ENCODE assay signal across 1 cellular context in the genomic region with DNA sequence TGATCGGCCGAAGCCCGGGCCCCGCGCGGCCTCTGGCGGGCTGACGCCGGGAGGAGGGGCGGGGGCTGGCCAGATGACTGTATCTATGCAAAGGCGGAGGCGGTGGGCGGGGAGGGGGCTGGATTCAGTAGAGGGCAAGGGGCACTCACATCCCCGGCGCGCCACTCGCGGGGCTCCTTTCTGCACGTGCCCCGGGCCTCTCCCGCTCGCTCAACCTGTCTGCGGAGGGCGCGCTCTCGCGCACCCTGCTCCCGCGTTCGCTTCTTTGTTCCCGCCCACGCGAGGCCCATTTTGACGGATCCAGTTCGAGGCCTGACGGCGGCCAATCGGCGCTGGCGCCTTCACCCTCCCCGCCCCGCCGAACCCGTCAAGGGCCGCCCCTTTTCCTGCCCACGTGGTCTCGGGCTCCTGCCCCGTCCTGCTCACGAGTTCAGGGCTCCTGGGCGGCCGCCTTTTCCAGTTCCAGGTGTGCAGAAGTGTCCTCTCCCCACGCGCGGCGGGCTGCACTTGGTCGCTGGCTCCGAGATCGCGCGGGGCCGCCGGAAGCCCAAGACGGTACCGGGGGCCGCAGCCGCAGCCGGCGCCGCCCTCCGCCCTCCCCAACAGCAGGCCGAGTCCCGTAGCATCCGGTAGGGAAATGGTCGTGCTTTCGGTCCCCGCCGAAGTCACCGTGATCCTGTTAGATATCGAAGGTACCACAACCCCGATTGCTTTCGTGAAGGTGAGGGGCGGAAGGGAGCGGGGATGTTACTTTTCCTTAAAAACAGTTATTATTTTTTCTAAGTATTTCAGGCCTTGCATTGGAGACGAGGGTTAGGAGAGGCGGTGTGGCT.
TF ChIP-seq lines count a peak whose summit lies in the region.

Gene ENOPH1 (plus strand): TSS at position 398 of the 833 bp plus-strand sequence. CDS start 240 bp downstream, at position 638.
Gene HNRNPDL (minus strand): TSS at position 270 of the 833 bp plus-strand sequence. CDS start 772 bp downstream, outside the sequence.

TF ChIP-seq in HepG2, 621 proteins besides CTCF, POLR2A, EP300 and RAD21 (continued from another document and continues in another):
- TF ChIP-seq, protein P1, sequence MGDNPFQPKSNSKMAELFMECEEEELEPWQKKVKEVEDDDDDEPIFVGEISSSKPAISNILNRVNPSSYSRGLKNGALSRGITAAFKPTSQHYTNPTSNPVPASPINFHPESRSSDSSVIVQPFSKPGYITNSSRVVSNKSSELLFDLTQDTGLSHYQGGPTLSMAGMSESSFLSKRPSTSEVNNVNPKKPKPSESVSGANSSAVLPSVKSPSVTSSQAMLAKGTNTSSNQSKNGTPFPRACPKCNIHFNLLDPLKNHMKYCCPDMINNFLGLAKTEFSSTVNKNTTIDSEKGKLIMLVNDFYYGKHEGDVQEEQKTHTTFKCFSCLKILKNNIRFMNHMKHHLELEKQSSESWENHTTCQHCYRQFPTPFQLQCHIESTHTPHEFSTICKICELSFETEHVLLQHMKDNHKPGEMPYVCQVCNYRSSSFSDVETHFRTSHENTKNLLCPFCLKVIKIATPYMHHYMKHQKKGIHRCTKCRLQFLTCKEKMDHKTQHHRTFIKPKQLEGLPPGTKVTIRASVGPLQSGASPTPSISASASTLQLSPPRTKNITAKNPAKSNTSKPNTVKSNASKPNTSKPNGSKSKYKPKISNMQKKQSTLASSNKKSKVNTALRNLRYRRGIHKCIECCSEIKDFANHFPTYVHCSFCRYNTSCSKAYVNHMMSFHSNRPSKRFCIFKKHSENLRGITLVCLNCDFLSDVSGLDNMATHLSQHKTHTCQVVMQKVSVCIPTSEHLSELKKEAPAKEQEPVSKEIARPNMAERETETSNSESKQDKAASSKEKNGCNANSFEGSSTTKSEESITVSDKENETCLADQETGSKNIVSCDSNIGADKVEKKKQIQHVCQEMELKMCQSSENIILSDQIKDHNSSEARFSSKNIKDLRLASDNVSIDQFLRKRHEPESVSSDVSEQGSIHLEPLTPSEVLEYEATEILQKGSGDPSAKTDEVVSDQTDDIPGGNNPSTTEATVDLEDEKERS (CRISPR knock-in tag; IDR thresholded peaks at IDR 0.05) = peak; percentile 88; the same call in 1 of the 2 replicates
- peak; percentile 69 for TF ChIP-seq ZFY (CRISPR knock-in tag; IDR thresholded peaks at IDR 0.05)
- TF ChIP-seq ZNF563 (CRISPR knock-in tag; IDR thresholded peaks at IDR 0.05) = peak; percentile 89
- 0 out of 2 replicates have a peak, but pooled peaks have one; percentile 72 for TF ChIP-seq TP53 (CRISPR knock-in tag; conservative IDR thresholded peaks at IDR 0.05)
- TF ChIP-seq PHF21A (CRISPR knock-in tag; IDR thresholded peaks at IDR 0.05) = peak; percentile 34; the same call in 1 of the 2 replicates
- peak; percentile 86 for TF ChIP-seq ZNF318 (CRISPR knock-in tag; IDR thresholded peaks at IDR 0.05)
- TF ChIP-seq RBFOX2 (IDR thresholded peaks at IDR 0.05; ENCODE audit: low read depth, low read length) = peak; percentile 54
- peak; percentile 94 for TF ChIP-seq HOXA3 (CRISPR knock-in tag; IDR thresholded peaks at IDR 0.05)
- TF ChIP-seq U2AF1 (optimal IDR thresholded peaks at IDR 0.05; ENCODE audit: low read depth, low read length) = no peak
- TF ChIP-seq SP140L (CRISPR knock-in tag; IDR thresholded peaks at IDR 0.05; ENCODE audit: borderline replicate concordance) = peak; percentile 59; the same call in 1 of the 2 replicates
- no peak for TF ChIP-seq GPBP1L1 (CRISPR knock-in tag; IDR thresholded peaks at IDR 0.05)
- TF ChIP-seq ZNF768 (CRISPR knock-in tag; IDR thresholded peaks at IDR 0.05) = peak; percentile 4; the same call in 1 of the 2 replicates
- TF ChIP-seq SMAD3 (CRISPR knock-in tag; IDR thresholded peaks at IDR 0.05) = no peak; the same call in 1 of the 2 replicates
- peak; percentile 64; the same call in 1 of the 2 replicates for TF ChIP-seq PAX8 (CRISPR knock-in tag; IDR thresholded peaks at IDR 0.05; ENCODE audit: borderline replicate concordance)
- TF ChIP-seq, protein P2, sequence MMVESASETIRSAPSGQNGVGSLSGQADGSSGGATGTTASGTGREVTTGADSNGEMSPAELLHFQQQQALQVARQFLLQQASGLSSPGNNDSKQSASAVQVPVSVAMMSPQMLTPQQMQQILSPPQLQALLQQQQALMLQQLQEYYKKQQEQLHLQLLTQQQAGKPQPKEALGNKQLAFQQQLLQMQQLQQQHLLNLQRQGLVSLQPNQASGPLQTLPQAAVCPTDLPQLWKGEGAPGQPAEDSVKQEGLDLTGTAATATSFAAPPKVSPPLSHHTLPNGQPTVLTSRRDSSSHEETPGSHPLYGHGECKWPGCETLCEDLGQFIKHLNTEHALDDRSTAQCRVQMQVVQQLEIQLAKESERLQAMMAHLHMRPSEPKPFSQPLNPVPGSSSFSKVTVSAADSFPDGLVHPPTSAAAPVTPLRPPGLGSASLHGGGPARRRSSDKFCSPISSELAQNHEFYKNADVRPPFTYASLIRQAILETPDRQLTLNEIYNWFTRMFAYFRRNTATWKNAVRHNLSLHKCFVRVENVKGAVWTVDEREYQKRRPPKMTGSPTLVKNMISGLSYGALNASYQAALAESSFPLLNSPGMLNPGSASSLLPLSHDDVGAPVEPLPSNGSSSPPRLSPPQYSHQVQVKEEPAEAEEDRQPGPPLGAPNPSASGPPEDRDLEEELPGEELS (CRISPR knock-in tag; IDR thresholded peaks at IDR 0.05) = peak; percentile 85
- no peak; the same call in 1 of the 2 replicates for TF ChIP-seq ZNF788 (CRISPR knock-in tag; IDR thresholded peaks at IDR 0.05; ENCODE audit: borderline replicate concordance)
- TF ChIP-seq KLF12 (CRISPR knock-in tag; IDR thresholded peaks at IDR 0.05; ENCODE audit: borderline replicate concordance) = no peak
- 0 out of 2 replicates have a peak, but pooled peaks have one; percentile 67 for TF ChIP-seq ZNF615 (CRISPR knock-in tag; IDR thresholded peaks at IDR 0.05; ENCODE audit: borderline replicate concordance)
- TF ChIP-seq MBD4 (IDR thresholded peaks at IDR 0.05; ENCODE audit: borderline replicate concordance, low read length) = no peak
- TF ChIP-seq ZNF547 (CRISPR knock-in tag; IDR thresholded peaks at IDR 0.05) = peak; percentile 71; the same call in 1 of the 2 replicates
- TF ChIP-seq, protein P3, sequence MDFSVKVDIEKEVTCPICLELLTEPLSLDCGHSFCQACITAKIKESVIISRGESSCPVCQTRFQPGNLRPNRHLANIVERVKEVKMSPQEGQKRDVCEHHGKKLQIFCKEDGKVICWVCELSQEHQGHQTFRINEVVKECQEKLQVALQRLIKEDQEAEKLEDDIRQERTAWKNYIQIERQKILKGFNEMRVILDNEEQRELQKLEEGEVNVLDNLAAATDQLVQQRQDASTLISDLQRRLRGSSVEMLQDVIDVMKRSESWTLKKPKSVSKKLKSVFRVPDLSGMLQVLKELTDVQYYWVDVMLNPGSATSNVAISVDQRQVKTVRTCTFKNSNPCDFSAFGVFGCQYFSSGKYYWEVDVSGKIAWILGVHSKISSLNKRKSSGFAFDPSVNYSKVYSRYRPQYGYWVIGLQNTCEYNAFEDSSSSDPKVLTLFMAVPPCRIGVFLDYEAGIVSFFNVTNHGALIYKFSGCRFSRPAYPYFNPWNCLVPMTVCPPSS (IDR thresholded peaks at IDR 0.05) = no peak
- no peak for TF ChIP-seq XRCC5 (optimal IDR thresholded peaks at IDR 0.05; ENCODE audit: low read length)
- TF ChIP-seq NR3C1 (CRISPR knock-in tag; IDR thresholded peaks at IDR 0.05) = no peak
- TF ChIP-seq, protein P4, sequence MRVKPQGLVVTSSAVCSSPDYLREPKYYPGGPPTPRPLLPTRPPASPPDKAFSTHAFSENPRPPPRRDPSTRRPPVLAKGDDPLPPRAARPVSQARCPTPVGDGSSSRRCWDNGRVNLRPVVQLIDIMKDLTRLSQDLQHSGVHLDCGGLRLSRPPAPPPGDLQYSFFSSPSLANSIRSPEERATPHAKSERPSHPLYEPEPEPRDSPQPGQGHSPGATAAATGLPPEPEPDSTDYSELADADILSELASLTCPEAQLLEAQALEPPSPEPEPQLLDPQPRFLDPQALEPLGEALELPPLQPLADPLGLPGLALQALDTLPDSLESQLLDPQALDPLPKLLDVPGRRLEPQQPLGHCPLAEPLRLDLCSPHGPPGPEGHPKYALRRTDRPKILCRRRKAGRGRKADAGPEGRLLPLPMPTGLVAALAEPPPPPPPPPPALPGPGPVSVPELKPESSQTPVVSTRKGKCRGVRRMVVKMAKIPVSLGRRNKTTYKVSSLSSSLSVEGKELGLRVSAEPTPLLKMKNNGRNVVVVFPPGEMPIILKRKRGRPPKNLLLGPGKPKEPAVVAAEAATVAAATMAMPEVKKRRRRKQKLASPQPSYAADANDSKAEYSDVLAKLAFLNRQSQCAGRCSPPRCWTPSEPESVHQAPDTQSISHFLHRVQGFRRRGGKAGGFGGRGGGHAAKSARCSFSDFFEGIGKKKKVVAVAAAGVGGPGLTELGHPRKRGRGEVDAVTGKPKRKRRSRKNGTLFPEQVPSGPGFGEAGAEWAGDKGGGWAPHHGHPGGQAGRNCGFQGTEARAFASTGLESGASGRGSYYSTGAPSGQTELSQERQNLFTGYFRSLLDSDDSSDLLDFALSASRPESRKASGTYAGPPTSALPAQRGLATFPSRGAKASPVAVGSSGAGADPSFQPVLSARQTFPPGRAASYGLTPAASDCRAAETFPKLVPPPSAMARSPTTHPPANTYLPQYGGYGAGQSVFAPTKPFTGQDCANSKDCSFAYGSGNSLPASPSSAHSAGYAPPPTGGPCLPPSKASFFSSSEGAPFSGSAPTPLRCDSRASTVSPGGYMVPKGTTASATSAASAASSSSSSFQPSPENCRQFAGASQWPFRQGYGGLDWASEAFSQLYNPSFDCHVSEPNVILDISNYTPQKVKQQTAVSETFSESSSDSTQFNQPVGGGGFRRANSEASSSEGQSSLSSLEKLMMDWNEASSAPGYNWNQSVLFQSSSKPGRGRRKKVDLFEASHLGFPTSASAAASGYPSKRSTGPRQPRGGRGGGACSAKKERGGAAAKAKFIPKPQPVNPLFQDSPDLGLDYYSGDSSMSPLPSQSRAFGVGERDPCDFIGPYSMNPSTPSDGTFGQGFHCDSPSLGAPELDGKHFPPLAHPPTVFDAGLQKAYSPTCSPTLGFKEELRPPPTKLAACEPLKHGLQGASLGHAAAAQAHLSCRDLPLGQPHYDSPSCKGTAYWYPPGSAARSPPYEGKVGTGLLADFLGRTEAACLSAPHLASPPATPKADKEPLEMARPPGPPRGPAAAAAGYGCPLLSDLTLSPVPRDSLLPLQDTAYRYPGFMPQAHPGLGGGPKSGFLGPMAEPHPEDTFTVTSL (CRISPR knock-in tag; IDR thresholded peaks at IDR 0.05; ENCODE audit: borderline replicate concordance) = no peak; the same call in 1 of the 2 replicates
- peak; percentile 36; the same call in 1 of the 2 replicates for TF ChIP-seq ZFP41 (CRISPR knock-in tag; IDR thresholded peaks at IDR 0.05; ENCODE audit: borderline replicate concordance)
- TF ChIP-seq WIZ (CRISPR knock-in tag; IDR thresholded peaks at IDR 0.05) = no peak
- TF ChIP-seq CEBPG (CRISPR knock-in tag; IDR thresholded peaks at IDR 0.05) = no peak
- TF ChIP-seq CBX5 (CRISPR knock-in tag; IDR thresholded peaks at IDR 0.05; ENCODE audit: borderline replicate concordance) = 0 out of 2 replicates have a peak, but pooled peaks have one; percentile 9
- TF ChIP-seq FLYWCH1 (CRISPR knock-in tag; IDR thresholded peaks at IDR 0.05) = peak; percentile 85; the same call in 1 of the 2 replicates
- TF ChIP-seq JARID2 (CRISPR knock-in tag; IDR thresholded peaks at IDR 0.05; ENCODE audit: insufficient replicate concordance) = no peak
